Comparison of ENCODE assay signal across 25 cellular contexts in the genomic region with DNA sequence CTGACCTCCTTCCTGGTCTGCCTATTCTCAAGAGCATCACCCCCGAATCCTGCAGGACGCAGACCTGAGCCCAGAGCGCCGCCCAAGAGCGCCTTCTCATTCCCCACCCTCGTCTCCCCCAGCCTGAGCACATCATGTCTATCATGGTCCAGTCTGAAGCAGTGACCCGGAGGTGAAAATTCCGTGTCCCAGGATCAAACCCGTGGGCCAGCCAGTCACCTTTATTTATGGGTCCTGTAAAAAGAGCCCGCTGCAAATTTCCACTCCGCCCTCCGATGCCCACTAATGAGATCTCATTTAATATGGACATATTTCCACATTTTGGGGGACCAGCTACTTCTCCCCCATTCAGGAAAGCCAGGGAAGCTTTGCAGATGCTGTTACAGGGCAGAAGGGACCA.
"Had no signal": no experiment of that assay in that cellular context is flagged by ENCODE, and none has a peak within 500 bp of the region (broad histone marks: within the 10 kb centered on the region; RNA-seq: fewer than 3 reads in every experiment).

No MANE protein-coding gene starts in this region.

- DNase-seq: Kasumi-1; MM.1S; NCI-H1092 treated with DMSO at 0.1 percent for 48 hours; NCI-H1436; NCI-H187; NCI-H2029; NCI-H2081 treated with DMSO at 0.1 percent for 48 hours; NCI-H2171; NCI-H226; NCI-H446; NCI-H510A; NCI-H524 treated with DMSO at 0.1 percent for 48 hours; NCI-H69; NCI-H774; NK-92 treated with Interleukin-12 subunit alpha and Interleukin-12 subunit beta, amount 100 ng/mL, for 24 hours; PC-9; Peyer's patch; Right ventricle myocardium superior; SIG-M5 had no signal

- H3K4me1 Mint-ChIP-seq: IgD-negative memory B cell had no signal

- H3K36me3 Mint-ChIP-seq: IgD-negative memory B cell had no signal

- H3K9me3 Mint-ChIP-seq: IgD-negative memory B cell had no signal

- H3K36me3 ChIP-seq: Peyer's patch, SJSA1 had no signal

- ATAC-seq: HepG2, K562 had no signal

- H3K27ac Mint-ChIP-seq: IgD-negative memory B cell had no signal

- H3K9me3 ChIP-seq: Peyer's patch had no signal

- H3K4me3 ChIP-seq: K562, PC-9, Peyer's patch, SJSA1, SK-N-MC had no signal

- H3K27ac ChIP-seq: KMS-11, PC-9, Peyer's patch, SJSA1, SK-N-MC had no signal

- H3K27me3 ChIP-seq: Peyer's patch, SJSA1 had no signal

- H3K4me3 Mint-ChIP-seq: IgD-negative memory B cell had no signal

- H3K4me1 ChIP-seq: Peyer's patch, SJSA1 had no signal
